ENCODE assay signal across 1 cellular context in the genomic region with DNA sequence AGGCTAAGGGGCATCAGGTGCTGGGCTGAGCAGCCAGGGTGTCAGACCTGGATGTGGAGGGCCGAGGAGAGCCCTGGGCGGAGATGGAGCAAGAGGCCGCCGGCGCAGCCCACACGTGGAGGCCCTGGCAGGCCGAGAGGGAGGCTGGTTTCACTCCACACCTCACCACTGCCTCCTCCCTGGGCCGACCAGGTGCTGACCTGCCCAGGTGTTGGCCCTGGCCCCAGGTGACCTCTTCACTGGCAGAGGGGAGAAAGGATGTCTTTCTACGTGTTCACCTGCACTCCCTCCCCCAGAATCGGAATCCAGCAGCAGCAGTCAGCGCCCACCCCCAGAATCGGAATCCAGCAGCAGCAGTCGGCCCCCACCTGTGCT.
TF ChIP-seq lines count a peak whose summit lies in the region.

No MANE protein-coding gene starts in this region.

TF ChIP-seq in GM12878, 131 proteins besides CTCF, POLR2A, EP300 and RAD21:
- TF ChIP-seq, protein P1, sequence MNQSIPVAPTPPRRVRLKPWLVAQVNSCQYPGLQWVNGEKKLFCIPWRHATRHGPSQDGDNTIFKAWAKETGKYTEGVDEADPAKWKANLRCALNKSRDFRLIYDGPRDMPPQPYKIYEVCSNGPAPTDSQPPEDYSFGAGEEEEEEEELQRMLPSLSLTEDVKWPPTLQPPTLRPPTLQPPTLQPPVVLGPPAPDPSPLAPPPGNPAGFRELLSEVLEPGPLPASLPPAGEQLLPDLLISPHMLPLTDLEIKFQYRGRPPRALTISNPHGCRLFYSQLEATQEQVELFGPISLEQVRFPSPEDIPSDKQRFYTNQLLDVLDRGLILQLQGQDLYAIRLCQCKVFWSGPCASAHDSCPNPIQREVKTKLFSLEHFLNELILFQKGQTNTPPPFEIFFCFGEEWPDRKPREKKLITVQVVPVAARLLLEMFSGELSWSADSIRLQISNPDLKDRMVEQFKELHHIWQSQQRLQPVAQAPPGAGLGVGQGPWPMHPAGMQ (IDR thresholded peaks at IDR 0.05; ENCODE audit: borderline replicate concordance), result no peak
- TF ChIP-seq EED (IDR thresholded peaks at IDR 0.05; ENCODE audit: low read depth) (no peak), SIX5 (IDR thresholded peaks at IDR 0.05; ENCODE audit: low read depth, low read length, severe bottlenecking) (no peak), NFYA (IDR thresholded peaks at IDR 0.05; ENCODE audit: borderline replicate concordance, low read depth, low read length) (no peak), MEF2B (IDR thresholded peaks at IDR 0.05; ENCODE audit: partially characterized antibody, poor library complexity, severe bottlenecking) (no peak), REST (IDR thresholded peaks at IDR 0.05; ENCODE audit: low read depth, low read length) (no peak), BCL11A (IDR thresholded peaks at IDR 0.05; ENCODE audit: low read depth, low read length) (no peak), KLF5 (IDR thresholded peaks at IDR 0.05; ENCODE audit: partially characterized antibody) (no peak), NFIC (IDR thresholded peaks at IDR 0.05; ENCODE audit: low read depth, low read length) (no peak), ZBTB33 (IDR thresholded peaks at IDR 0.05) (no peak), CHD2 (IDR thresholded peaks at IDR 0.05; ENCODE audit: borderline replicate concordance, low read depth, low read length) (no peak), IKZF1 (conservative IDR thresholded peaks at IDR 0.05) (no peak), TBL1XR1 (IDR thresholded peaks at IDR 0.05; ENCODE audit: low read depth, low read length) (no peak), BRCA1 (IDR thresholded peaks at IDR 0.05; ENCODE audit: low read depth, low read length) (no peak), FOS (IDR thresholded peaks at IDR 0.05; ENCODE audit: borderline replicate concordance, extremely low read depth, insufficient read length) (no peak)
- TF ChIP-seq, protein P2, sequence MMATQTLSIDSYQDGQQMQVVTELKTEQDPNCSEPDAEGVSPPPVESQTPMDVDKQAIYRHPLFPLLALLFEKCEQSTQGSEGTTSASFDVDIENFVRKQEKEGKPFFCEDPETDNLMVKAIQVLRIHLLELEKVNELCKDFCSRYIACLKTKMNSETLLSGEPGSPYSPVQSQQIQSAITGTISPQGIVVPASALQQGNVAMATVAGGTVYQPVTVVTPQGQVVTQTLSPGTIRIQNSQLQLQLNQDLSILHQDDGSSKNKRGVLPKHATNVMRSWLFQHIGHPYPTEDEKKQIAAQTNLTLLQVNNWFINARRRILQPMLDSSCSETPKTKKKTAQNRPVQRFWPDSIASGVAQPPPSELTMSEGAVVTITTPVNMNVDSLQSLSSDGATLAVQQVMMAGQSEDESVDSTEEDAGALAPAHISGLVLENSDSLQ (IDR thresholded peaks at IDR 0.05), result no peak
